7 cellular contexts compared by ENCODE assay signal in genomic region chr17:44314869-44315661, GRCh38. TPM values are rescaled to one million over a fixed set of nuclear protein-coding genes. Genes with fewer than 3 reads are reported as not detected.
DNase-seq lines count a peak whose midpoint lies in the region; TF ChIP-seq lines count a peak whose summit lies in the region.

No MANE protein-coding gene starts in this region.

- H3K4me1 ChIP-seq in ascending aorta (peaks cover 4 to 9% of the 10 kb centered on the region in 2 donors), stomach smooth muscle (ENCODE audit: control insufficient read depth, insufficient read depth, low read length) (peaks cover 6% of the 10 kb centered on the region), tibial nerve (peaks cover 0 to 14% (median 3%) of the 10 kb centered on the region in 4 donors), colonic mucosa (no peaks in the 10 kb centered on the region)

- H3K4me3 ChIP-seq in GM08714 (ENCODE audit: low read length): peak overlapping the region; percentile 24; the same call in 1 of the 2 replicates
- H3K4me3 ChIP-seq in ascending aorta: peak overlapping the region; percentile 50 to 52
- H3K4me3 ChIP-seq in kidney epithelial cell (ENCODE audit: low read depth, low read length): peak overlapping the region; percentile 33
- H3K4me3 ChIP-seq in stomach smooth muscle (ENCODE audit: low read length in 2 of 2): peak overlapping the region; percentile 22 to 57
- H3K4me3 ChIP-seq in tibial nerve: peak overlapping the region in 2 of 4 donors; percentile 21 to 32
- H3K4me3 ChIP-seq in colonic mucosa: no peak overlapping the region

- no peak overlapping the region for H3K9ac ChIP-seq in stomach smooth muscle (ENCODE audit: low read length in 2 of 2)
- H3K9ac ChIP-seq in colonic mucosa (ENCODE audit: low read depth in 2 of 2, low read length in 2 of 2): no peak overlapping the region

- H3K27ac ChIP-seq in ascending aorta (no peak overlapping the region), stomach smooth muscle (ENCODE audit: low read length) (no peak overlapping the region), tibial nerve (no peak overlapping the region), colonic mucosa (no peak overlapping the region)

- no peak for TF ChIP-seq CTCF in ascending aorta (IDR thresholded peaks at IDR 0.05)
- no peak for TF ChIP-seq CTCF in kidney epithelial cell (IDR thresholded peaks at IDR 0.05; ENCODE audit: insufficient read depth, low read length, poor library complexity, severe bottlenecking)
- TF ChIP-seq CTCF in tibial nerve (IDR thresholded peaks at IDR 0.05): no peak
- TF ChIP-seq CTCF in colonic mucosa (IDR thresholded peaks at IDR 0.05): no peak

- H3K27me3 ChIP-seq in ascending aorta: peaks cover 14% of the 10 kb centered on the region
- H3K27me3 ChIP-seq in kidney epithelial cell (ENCODE audit: control insufficient read depth, insufficient read depth, low read length): peaks cover 41% of the 10 kb centered on the region
- peaks cover 35 to 38% of the 10 kb centered on the region in 2 donors for H3K27me3 ChIP-seq in stomach smooth muscle (ENCODE audit: control insufficient read depth in 1 of 2, insufficient read depth in 2 of 2, low read length in 2 of 2)
- H3K27me3 ChIP-seq in tibial nerve: peaks cover 3 to 64% of the 10 kb centered on the region in 2 donors
- peaks cover 32% of the 10 kb centered on the region for H3K27me3 ChIP-seq in colonic mucosa

- intact Hi-C loops in ascending aorta (cut with DNase I) (no loop called here), colonic mucosa (cut with DNase I) (no loop called here)

- 1 to 5% methylated on average over 25 to 28 of the region's 81 CpGs for WGBS in tibial nerve, 2 donors

- no peak for TF ChIP-seq EP300 in tibial nerve (IDR thresholded peaks at IDR 0.05)

- DNase-seq in NCI-H2196 (lab: John Stamatoyannopoulos, UW; ENCODE audit: unreplicated experiment): peak; percentile 77
- no peak for DNase-seq in ascending aorta (ENCODE audit: low spot score in 2 of 2)
- DNase-seq in kidney epithelial cell (ENCODE audit: low read depth): no peak
- DNase-seq in tibial nerve (ENCODE audit: low spot score in 2 of 2): no peak
- DNase-seq in colonic mucosa: no peak

- TF ChIP-seq POLR2A in tibial nerve (IDR thresholded peaks at IDR 0.05): no peak

- no peaks in the 10 kb centered on the region for H3K9me3 ChIP-seq in ascending aorta
- H3K9me3 ChIP-seq in stomach smooth muscle (ENCODE audit: control insufficient read depth in 2 of 2, low read length in 2 of 2): peaks cover 0 to 3% of the 10 kb centered on the region in 2 donors
- no peaks in the 10 kb centered on the region for H3K9me3 ChIP-seq in tibial nerve
- H3K9me3 ChIP-seq in colonic mucosa: no peaks in the 10 kb centered on the region

- H3K36me3 ChIP-seq in ascending aorta (peaks cover 8 to 9% of the 10 kb centered on the region in 2 donors), kidney epithelial cell (ENCODE audit: control insufficient read depth, insufficient read depth, low read length) (no peaks in the 10 kb centered on the region), stomach smooth muscle (ENCODE audit: control insufficient read depth in 2 of 2, insufficient read depth in 2 of 2, low read length in 2 of 2) (peaks cover 2 to 6% of the 10 kb centered on the region in 2 donors), tibial nerve (peaks cover 0 to 14% (median 0%) of the 10 kb centered on the region in 3 donors), colonic mucosa (no peaks in the 10 kb centered on the region)

RNA-seq across cellular contexts. Expression of gene RUNDC3A, which starts 6.7 kb away (rescaled TPM):
- total RNA-seq in ascending aorta (not detected), kidney epithelial cell (3.3 and 12.3 TPM in 2 replicates), tibial nerve (not detected), colonic mucosa (1 to 10 TPM in 1 of 2 donors, under 1 TPM in 1; 0.52 to 1.4 TPM)

RNA-seq across cellular contexts. Expression of gene SLC25A39, which starts 9.6 kb away (rescaled TPM):
- 182 TPM for total RNA-seq in ascending aorta
- 145 and 146 TPM in 2 replicates for total RNA-seq in kidney epithelial cell
- 10 to 100 TPM; 51.3 to 99.0 (median 70.9) TPM for total RNA-seq in tibial nerve
- total RNA-seq in colonic mucosa: 100 to 1,000 TPM; 115 to 267 TPM

RNA-seq across cellular contexts. Expression of gene GRN, which starts 30.0 kb away (rescaled TPM):
- total RNA-seq in ascending aorta: 430 TPM
- total RNA-seq in kidney epithelial cell: 521 and 704 TPM in 2 replicates
- 100 to 1,000 TPM; 159 to 223 (median 188) TPM for total RNA-seq in tibial nerve
- 100 to 1,000 TPM; 343 to 466 TPM for total RNA-seq in colonic mucosa

RNA-seq across cellular contexts. Expression of gene SLC4A1, which starts 47.1 kb away (rescaled TPM):
- 2.4 TPM for total RNA-seq in ascending aorta
- not detected in 2 replicates for total RNA-seq in kidney epithelial cell
- total RNA-seq in tibial nerve: under 1 TPM in 1 of 4 donors, not detected in 3; 0.21 TPM
- under 1 TPM in 1 of 2 donors, not detected in 1; 0.27 TPM for total RNA-seq in colonic mucosa

RNA-seq across cellular contexts. Expression of gene FAM171A2, which starts 48.6 kb away (rescaled TPM):
- 1.7 TPM for total RNA-seq in ascending aorta
- total RNA-seq in kidney epithelial cell: 12.6 and 16.3 TPM in 2 replicates
- 1 to 10 TPM; 1.0 to 8.1 (median 5.2) TPM for total RNA-seq in tibial nerve
- total RNA-seq in colonic mucosa: under 1 TPM; 0.64 to 0.72 TPM
